ENCODE assay signal across 28 cellular contexts in the genomic region with DNA sequence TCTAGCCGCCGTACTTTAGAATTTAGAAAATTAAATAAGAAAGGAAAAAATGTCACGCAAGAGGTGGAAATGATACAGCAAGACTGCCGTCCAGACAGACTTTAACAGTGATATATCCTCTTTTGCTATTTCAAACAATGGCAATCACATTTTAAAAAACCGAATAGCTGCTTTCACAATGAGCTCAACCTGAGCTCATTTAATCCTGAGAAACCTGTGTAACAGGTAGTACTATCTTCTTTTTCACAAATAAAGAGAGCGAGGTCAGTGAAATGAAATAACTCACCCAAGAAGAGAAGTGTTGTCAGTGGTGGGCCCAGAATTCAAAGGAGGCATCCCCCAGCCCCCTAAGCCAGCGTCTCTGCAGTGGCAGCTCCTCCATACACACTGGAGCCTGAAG.
"Had no signal": no experiment of that assay in that cellular context is flagged by ENCODE, and none has a peak within 500 bp of the region (broad histone marks: within the 10 kb centered on the region; RNA-seq: fewer than 3 reads in every experiment).

No MANE protein-coding gene starts in this region.

- DNase-seq: activated CD4-positive, alpha-beta T cell treated with anti-CD3 and anti-CD28 coated beads for 4 hours; activated CD4-positive, alpha-beta T cell treated with anti-CD3 and anti-CD28 coated beads, Interleukin-2, amount 50 U/mL, for 4 hours; activated naive CD4-positive, alpha-beta T cell; activated T-cell treated with anti-CD3 and anti-CD28 coated beads for 4 hours; activated T-cell treated with anti-CD3 and anti-CD28 coated beads, Interleukin-2, amount 50 U/mL, for 72 hours; aorta; body of pancreas; dorsolateral prefrontal cortex; effector memory CD4-positive, alpha-beta T cell; foreskin melanocyte; left cardiac atrium; left ventricle myocardium superior; mammary epithelial cell; naive B cell; ovary; psoas muscle; sigmoid colon; stimulated activated CD4-positive, alpha-beta T cell treated with anti-CD3 and anti-CD28 coated beads, Interleukin-1b, Interleukin-23, amount 100 ng/mL, for 48 hours; stimulated activated CD4-positive, alpha-beta T cell treated with anti-CD3 and anti-CD28 coated beads, Interleukin-4, amount 100 ng/mL, for 4 hours; stimulated activated CD8-positive, alpha-beta memory T cell treated with anti-CD3 and anti-CD28 coated beads, Interleukin-4, amount 100 ng/mL, for 48 hours; stimulated activated naive CD8-positive, alpha-beta T cell treated with anti-CD3 and anti-CD28 coated beads, Interleukin-15, amount 100 ng/mL, for 72 hours; substantia nigra; thyroid gland had no signal

- H3K4me3 ChIP-seq: body of pancreas, coronary artery, dorsolateral prefrontal cortex, esophagus muscularis mucosa, ovary, psoas muscle, sigmoid colon, smooth muscle cell, thyroid gland had no signal

- H3K27ac Mint-ChIP-seq: activated naive CD8-positive, alpha-beta T cell; activated T-cell treated with anti-CD3 and anti-CD28 coated beads, Interleukin-2, amount 50 U/mL, for 72 hours; naive B cell; stimulated activated memory B cell treated with anti-CD40 and anti-IgM and Interleukin-4, amounts not matched to agents 10 μg/mL and 1 μg/mL and 100 μg/mL, for 72 hours; stimulated activated naive CD8-positive, alpha-beta T cell treated with anti-CD3 and anti-CD28 coated beads, Interleukin-15, amount 100 ng/mL, for 72 hours had no signal

- H3K4me3 Mint-ChIP-seq: activated naive CD8-positive, alpha-beta T cell; activated T-cell treated with anti-CD3 and anti-CD28 coated beads, Interleukin-2, amount 50 U/mL, for 72 hours; naive B cell; stimulated activated memory B cell treated with anti-CD40 and anti-IgM and Interleukin-4, amounts not matched to agents 10 μg/mL and 1 μg/mL and 100 μg/mL, for 72 hours; stimulated activated naive CD8-positive, alpha-beta T cell treated with anti-CD3 and anti-CD28 coated beads, Interleukin-15, amount 100 ng/mL, for 72 hours had no signal

- H3K4me1 Mint-ChIP-seq: naive B cell; stimulated activated memory B cell treated with anti-CD40 and anti-IgM and Interleukin-4, amounts not matched to agents 10 μg/mL and 1 μg/mL and 100 μg/mL, for 72 hours; stimulated activated naive CD8-positive, alpha-beta T cell treated with anti-CD3 and anti-CD28 coated beads, Interleukin-15, amount 100 ng/mL, for 72 hours had no signal

- H3K36me3 Mint-ChIP-seq: activated naive CD8-positive, alpha-beta T cell; naive B cell; stimulated activated memory B cell treated with anti-CD40 and anti-IgM and Interleukin-4, amounts not matched to agents 10 μg/mL and 1 μg/mL and 100 μg/mL, for 72 hours had no signal

- H3K9me3 Mint-ChIP-seq: activated T-cell treated with anti-CD3 and anti-CD28 coated beads, Interleukin-2, amount 50 U/mL, for 72 hours; naive B cell; stimulated activated memory B cell treated with anti-CD40 and anti-IgM and Interleukin-4, amounts not matched to agents 10 μg/mL and 1 μg/mL and 100 μg/mL, for 72 hours; stimulated activated naive CD8-positive, alpha-beta T cell treated with anti-CD3 and anti-CD28 coated beads, Interleukin-15, amount 100 ng/mL, for 72 hours had no signal
